Comparison of ENCODE assay signal across 1 cellular context in the genomic region with DNA sequence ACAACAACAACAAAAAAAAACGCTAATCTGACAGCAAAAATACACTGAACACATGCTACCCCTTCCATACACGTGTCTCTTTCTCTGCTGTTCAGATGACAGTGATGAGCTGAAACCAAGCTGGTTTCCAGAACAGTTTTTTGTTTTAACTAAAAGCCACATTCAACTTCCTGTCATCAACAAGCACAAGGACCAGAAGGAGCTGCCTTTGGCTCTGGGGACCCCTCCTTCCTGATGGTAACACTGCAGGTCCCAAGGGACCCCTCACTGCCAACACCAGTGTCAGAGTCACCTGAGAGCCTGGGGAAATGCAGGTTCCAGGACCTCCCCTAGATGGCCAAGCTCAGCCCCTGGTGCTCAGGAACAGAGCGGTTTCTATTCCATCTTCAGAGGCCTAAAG.
TF ChIP-seq lines count a peak whose summit lies in the region.

No MANE protein-coding gene starts in this region.

TF ChIP-seq in HepG2, 621 proteins besides CTCF, POLR2A, EP300 and RAD21 (continued from another document):
- TF ChIP-seq, protein P1, sequence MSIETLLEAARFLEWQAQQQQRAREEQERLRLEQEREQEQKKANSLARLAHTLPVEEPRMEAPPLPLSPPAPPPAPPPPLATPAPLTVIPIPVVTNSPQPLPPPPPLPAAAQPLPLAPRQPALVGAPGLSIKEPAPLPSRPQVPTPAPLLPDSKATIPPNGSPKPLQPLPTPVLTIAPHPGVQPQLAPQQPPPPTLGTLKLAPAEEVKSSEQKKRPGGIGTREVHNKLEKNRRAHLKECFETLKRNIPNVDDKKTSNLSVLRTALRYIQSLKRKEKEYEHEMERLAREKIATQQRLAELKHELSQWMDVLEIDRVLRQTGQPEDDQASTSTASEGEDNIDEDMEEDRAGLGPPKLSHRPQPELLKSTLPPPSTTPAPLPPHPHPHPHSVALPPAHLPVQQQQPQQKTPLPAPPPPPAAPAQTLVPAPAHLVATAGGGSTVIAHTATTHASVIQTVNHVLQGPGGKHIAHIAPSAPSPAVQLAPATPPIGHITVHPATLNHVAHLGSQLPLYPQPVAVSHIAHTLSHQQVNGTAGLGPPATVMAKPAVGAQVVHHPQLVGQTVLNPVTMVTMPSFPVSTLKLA (IDR thresholded peaks at IDR 0.05): peak; percentile 37
- no peak for TF ChIP-seq TEAD3 (CRISPR knock-in tag; optimal IDR thresholded peaks at IDR 0.05; ENCODE audit: borderline replicate concordance)
TF ChIP-seq in HepG2: peak in this region for 1.
